Comparison of ENCODE assay signal across 23 cellular contexts in genomic region chr5:153775923-153776322, GRCh38.
"Had no signal": no experiment of that assay in that cellular context is flagged by ENCODE, and none has a peak within 500 bp of the region (broad histone marks: within the 10 kb centered on the region; RNA-seq: fewer than 3 reads in every experiment).

No MANE protein-coding gene starts in this region.

- H3K9me3 ChIP-seq: esophagus squamous epithelium, gastroesophageal sphincter, mucosa of descending colon, ovary, right atrium auricular region, sigmoid colon, suprapubic skin, thyroid gland had no signal

- H3K27me3 ChIP-seq: esophagus squamous epithelium, gastroesophageal sphincter, ovary, right atrium auricular region, sigmoid colon, suprapubic skin, thyroid gland had no signal

- H3K9me3 Mint-ChIP-seq: dendritic cell treated with granulocyte-macrophage colony-stimulating factor and Interleukin-4, amounts not matched to agents 40 ng/mL and 50 ng/mL, for 4 days; neural crest cell; type B pancreatic cell had no signal

- H3K27me3 Mint-ChIP-seq: dendritic cell treated with granulocyte-macrophage colony-stimulating factor and Interleukin-4, amounts not matched to agents 40 ng/mL and 50 ng/mL, for 4 days had no signal

- H3K36me3 Mint-ChIP-seq: naive thymus-derived CD8-positive, alpha-beta T cell had no signal

- H3K4me1 Mint-ChIP-seq: naive thymus-derived CD8-positive, alpha-beta T cell had no signal

- H3K27ac ChIP-seq: epithelial cell of prostate, esophagus squamous epithelium, gastroesophageal sphincter, ovary, right atrium auricular region, sigmoid colon, skin epidermis, suprapubic skin, thyroid gland had no signal

- H3K4me3 Mint-ChIP-seq: dendritic cell treated with granulocyte-macrophage colony-stimulating factor and Interleukin-4, amounts not matched to agents 40 ng/mL and 50 ng/mL, for 4 days; effector memory CD8-positive, alpha-beta T cell; naive thymus-derived CD8-positive, alpha-beta T cell; neural crest cell; type B pancreatic cell had no signal

- H3K36me3 ChIP-seq: esophagus squamous epithelium, gastroesophageal sphincter, ovary, right atrium auricular region, sigmoid colon, suprapubic skin, thyroid gland had no signal

- DNase-seq: effector memory CD8-positive, alpha-beta T cell; esophagus squamous epithelium; foreskin fibroblast; glutamatergic neuron; islet precursor cell; mammary epithelial cell; mucosa of descending colon; naive thymus-derived CD8-positive, alpha-beta T cell; nucleus accumbens; ovary; sigmoid colon; stimulated activated CD4-positive, alpha-beta T cell treated with anti-CD3 and anti-CD28 coated beads, Interleukin-2, amount 100 ng/mL, for 48 hours; stimulated activated naive CD8-positive, alpha-beta T cell treated with anti-CD3 and anti-CD28 coated beads, Interleukin-15, Interleukin-2, amounts not matched to agents 100 U/mL and 50 U/mL, for 24 hours; thyroid gland had no signal

- H3K4me3 ChIP-seq: esophagus squamous epithelium, gastroesophageal sphincter, mucosa of descending colon, ovary, right atrium auricular region, sigmoid colon, skin epidermis, suprapubic skin, thyroid gland had no signal

- H3K27ac Mint-ChIP-seq: dendritic cell treated with granulocyte-macrophage colony-stimulating factor and Interleukin-4, amounts not matched to agents 40 ng/mL and 50 ng/mL, for 4 days; effector memory CD8-positive, alpha-beta T cell; naive thymus-derived CD8-positive, alpha-beta T cell; type B pancreatic cell had no signal

- ATAC-seq: effector memory CD8-positive, alpha-beta T cell; gastroesophageal sphincter; left lobe of liver; mucosa of descending colon; naive thymus-derived CD8-positive, alpha-beta T cell; stimulated activated naive CD8-positive, alpha-beta T cell treated with anti-CD3 and anti-CD28 coated beads, Interleukin-15, Interleukin-2, amounts not matched to agents 100 U/mL and 50 U/mL, for 24 hours had no signal
